Comparison of ENCODE assay signal across 8 cellular contexts in genomic region chr1:154418062-154418897, GRCh38. TPM values are rescaled to one million over a fixed set of nuclear protein-coding genes. Genes with fewer than 3 reads are reported as not detected.
A peak's percentile ranks its signal among the peaks of the same experiment; 100 is the strongest.
DNase-seq lines count a peak whose midpoint lies in the region; ATAC-seq, FAIRE-seq and TF ChIP-seq lines count a peak whose summit lies in the region.
"Had no signal": no experiment of that assay in that cellular context is flagged by ENCODE, and none has a peak within 500 bp of the region (broad histone marks: within the 10 kb centered on the region; RNA-seq: fewer than 3 reads in every experiment).

No MANE protein-coding gene starts in this region.

- no peaks in the 10 kb centered on the region for H3K9me3 ChIP-seq in MM.1S (replicated peaks; ENCODE audit: insufficient read depth, low read length)

- H3K4me2 ChIP-seq in MM.1S (ENCODE audit: low read depth, low read length): peak overlapping the region; percentile 84

- DNase-seq in MM.1S (peak; percentile 96), foreskin keratinocyte (peak; percentile 99 to 100), H54 (ENCODE audit: insufficient read length, low spot score) (no peak), GM13977 (ENCODE audit: low spot score) (no peak)
- DNase-seq in T-helper 2 cell treated with Interferon-gamma antibody and Interleukin-4, amounts not matched to agents 5 μg/mL and 100 μg/mL, for 36 hours (ENCODE audit: low spot score): no peak
- peak; percentile 45 for DNase-seq in stimulated activated CD4-positive, alpha-beta T cell treated with anti-CD3 and anti-CD28 coated beads, Interleukin-4, amount 100 ng/mL, for 24 hours

- no peaks in the 10 kb centered on the region for H3K36me3 Mint-ChIP-seq in T-helper 2 cell treated with Interferon-gamma antibody and Interleukin-4, amounts not matched to agents 5 μg/mL and 100 μg/mL, for 36 hours (ENCODE audit: low read depth)

- H3K9me2 ChIP-seq in MM.1S (replicated peaks; ENCODE audit: insufficient read depth, low read length): no peaks in the 10 kb centered on the region

- H3K27ac ChIP-seq in MM.1S (ENCODE audit: low read length): peak overlapping the region; percentile 89
- peak overlapping the region; percentile 97 for H3K27ac ChIP-seq in foreskin keratinocyte
- H3K27ac ChIP-seq: KMS-11 had no signal

- H4K20me1 ChIP-seq in MM.1S (ENCODE audit: insufficient read depth, low read length): no peaks in the 10 kb centered on the region

- H3K9me3 Mint-ChIP-seq in T-helper 2 cell treated with Interferon-gamma antibody and Interleukin-4, amounts not matched to agents 5 μg/mL and 100 μg/mL, for 36 hours: no peaks in the 10 kb centered on the region

- TF ChIP-seq CTCF in MM.1S (IDR thresholded peaks at IDR 0.05; ENCODE audit: low read length) (no peak), foreskin keratinocyte (conservative IDR thresholded peaks at IDR 0.05) (peak; percentile 4), GM13977 (IDR thresholded peaks at IDR 0.05; ENCODE audit: extremely low read depth, insufficient read depth, missing control alignments) (no peak)

- no peak overlapping the region for H2AFZ ChIP-seq in MM.1S (ENCODE audit: low read length)

- peaks cover 77% of the 10 kb centered on the region for H3K4me1 ChIP-seq in MM.1S (ENCODE audit: low read length)
- peaks cover 48% of the 10 kb centered on the region for H3K4me1 ChIP-seq in foreskin keratinocyte

- peak overlapping the region; percentile 22 for H3K27ac Mint-ChIP-seq in T-helper 2 cell treated with Interferon-gamma antibody and Interleukin-4, amounts not matched to agents 5 μg/mL and 100 μg/mL, for 36 hours

- TF ChIP-seq POLR2A in H54 (IDR thresholded peaks at IDR 0.05; ENCODE audit: low read depth, low read length): no peak

- in situ Hi-C loops in GM13977 (cut with MboI; ENCODE audit: low pct_unique_long_range_greater_than_20kb, low sequenced_read_pairs, unreplicated experiment): no loop called here

- no peak for FAIRE-seq in H54 (lab: Jason Lieb, UNC)

- H3F3A ChIP-seq in MM.1S (ENCODE audit: insufficient read depth, low read length): peaks cover 62% of the 10 kb centered on the region

- peaks cover 10% of the 10 kb centered on the region for H3K36me3 ChIP-seq in MM.1S (replicated peaks; ENCODE audit: insufficient read depth, low read length)

- H3K79me2 ChIP-seq in MM.1S (ENCODE audit: low read length): peaks cover 98% of the 10 kb centered on the region

- peak overlapping the region; percentile 84 for H3K9ac ChIP-seq in MM.1S (ENCODE audit: low read length)
- H3K9ac ChIP-seq: KMS-11 had no signal

- peak overlapping the region; percentile 20 for H3K4me3 ChIP-seq in MM.1S (ENCODE audit: low read length)

- no peaks in the 10 kb centered on the region for H3K27me3 ChIP-seq in MM.1S (replicated peaks; ENCODE audit: insufficient read depth, low read length)
- H3K27me3 ChIP-seq in foreskin keratinocyte: no peaks in the 10 kb centered on the region

- ATAC-seq in foreskin keratinocyte (peak; percentile 87), HG03565 (IDR thresholded peaks at IDR 0.05; ENCODE audit: unreplicated experiment) (no peak)

- H3K27me3 Mint-ChIP-seq in T-helper 2 cell treated with Interferon-gamma antibody and Interleukin-4, amounts not matched to agents 5 μg/mL and 100 μg/mL, for 36 hours (ENCODE audit: low read depth): no peaks in the 10 kb centered on the region

- H3K4me3 Mint-ChIP-seq in T-helper 2 cell treated with Interferon-gamma antibody and Interleukin-4, amounts not matched to agents 5 μg/mL and 100 μg/mL, for 36 hours: no peak overlapping the region

- peaks cover 22% of the 10 kb centered on the region for H3K4me1 Mint-ChIP-seq in T-helper 2 cell treated with Interferon-gamma antibody and Interleukin-4, amounts not matched to agents 5 μg/mL and 100 μg/mL, for 36 hours (ENCODE audit: low read depth)

RNA-seq across cellular contexts. Expression of gene IL6R, which starts 13.1 kb away (rescaled TPM):
- 17.5 and 22.5 TPM in 2 replicates for total RNA-seq in foreskin keratinocyte
- 5.8 and 6.3 TPM in 2 replicates for polyA plus RNA-seq in foreskin keratinocyte

Comparison
In these comparisons a context has a peak if more than half of its experiments do, and no peak if none do; other contexts are left out.
1. DNase-seq: peak in MM.1S (single experiment), foreskin keratinocyte (2 of 2) and stimulated activated CD4-positive, alpha-beta T cell treated with anti-CD3 and anti-CD28 coated beads, Interleukin-4, amount 100 ng/mL, for 24 hours (single experiment); none in T-helper 2 cell treated with Interferon-gamma antibody and Interleukin-4, amounts not matched to agents 5 μg/mL and 100 μg/mL, for 36 hours (single experiment), H54 (single experiment) and GM13977 (single experiment).